In the genomic region with DNA sequence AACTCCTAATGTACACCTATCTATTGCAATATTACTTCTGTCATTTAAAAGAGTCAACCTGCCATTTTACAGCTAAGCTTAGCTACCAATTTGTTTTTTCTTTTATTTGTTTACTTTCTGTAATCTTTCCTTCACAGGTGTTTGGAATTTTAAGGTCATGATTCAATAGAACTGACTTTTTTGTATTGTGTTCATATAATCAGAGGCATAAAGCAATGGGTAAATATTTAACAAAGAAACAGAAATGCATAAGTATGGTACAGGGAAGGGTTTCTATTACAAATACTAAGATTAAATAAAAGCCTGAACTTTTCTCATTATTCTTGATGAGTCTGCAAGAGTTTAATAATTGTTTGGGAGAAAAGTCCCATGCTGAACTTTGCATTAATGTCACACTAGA, we compare ENCODE assay signal across 20 cellular contexts. TPM values are rescaled to one million over a fixed set of nuclear protein-coding genes. Genes with fewer than 3 reads are reported as not detected.
DNase-seq lines count a peak whose midpoint lies in the region; ATAC-seq, FAIRE-seq and TF ChIP-seq lines count a peak whose summit lies in the region.
"Had no signal": no experiment of that assay in that cellular context is flagged by ENCODE, and none has a peak within 500 bp of the region (broad histone marks: within the 10 kb centered on the region; RNA-seq: fewer than 3 reads in every experiment).

No MANE protein-coding gene starts in this region.

- TF ChIP-seq RAD21 in K562 (CRISPR knock-in tag; conservative IDR thresholded peaks at IDR 0.05 in 1 of 2, IDR thresholded peaks at IDR 0.05 in 1 of 2) (no peak), HepG2 (CRISPR knock-in tag; IDR thresholded peaks at IDR 0.05) (no peak)

- POLR2A ChIA-PET in K562 (lab: Yijun Ruan, JAX) (no interaction called here), PC-3 (lab: Charles Lee; ENCODE audit: unreplicated experiment) (no interaction called here), HepG2 (lab: Yijun Ruan, JAX) (no interaction called here)

- intact Hi-C loops in K562 (cut with micrococcal nuclease): no loop called here
- intact Hi-C loops in mucosa of descending colon (cut with DNase I, micrococcal nuclease): no loop called here
- intact Hi-C loops in PC-3 (cut with micrococcal nuclease): no loop called here
- intact Hi-C loops in HepG2 (cut with micrococcal nuclease; ENCODE audit: unreplicated experiment): no loop called here

- H3K27ac ChIP-seq in K562 (ENCODE audit: extremely low read depth, low read depth, low read length) (no peak overlapping the region), PC-3 (ENCODE audit: low read length) (no peak overlapping the region), HepG2 (ENCODE audit: extremely low read length, insufficient read depth, low read length) (no peak overlapping the region)

- H2AFZ ChIP-seq in K562 (ENCODE audit: low read depth, low read length): 0 out of 2 replicates have a peak overlapping the region, but pooled peaks have one; percentile 17
- H2AFZ ChIP-seq in PC-3 (ENCODE audit: low read length): no peak overlapping the region
- no peak overlapping the region for H2AFZ ChIP-seq in HepG2 (ENCODE audit: low read length)

- no peak overlapping the region for H3K4me2 ChIP-seq in K562 (ENCODE audit: insufficient read depth, low read length)
- H3K4me2 ChIP-seq in PC-3 (ENCODE audit: low read length): no peak overlapping the region
- no peak overlapping the region for H3K4me2 ChIP-seq in HepG2 (ENCODE audit: low read depth, low read length)

- DNase-seq in NCI-H774 (lab: John Stamatoyannopoulos, UW) (peak; percentile 2), K562 (ENCODE audit: extremely low read depth in 1 of 4, low spot score in 3 of 4) (no peak), mucosa of descending colon (no peak), PC-3 (no peak), G401 (ENCODE audit: low spot score) (no peak), HepG2 (ENCODE audit: low spot score) (no peak)
- DNase-seq: ACHN; BE2C; C1 segment of cervical spinal cord; Caco-2; CD4-positive, alpha-beta T cell; DND-41; EL; H9 had no signal

- TF ChIP-seq POLR2A in K562 (conservative IDR thresholded peaks at IDR 0.05) (no peak), HepG2 (IDR thresholded peaks at IDR 0.05; ENCODE audit: insufficient read depth in 1 of 2, low read depth in 2 of 2, low read length in 2 of 2) (no peak)

- H3K4me1 ChIP-seq in K562 (replicated peaks in 1 of 2; ENCODE audit: control insufficient read depth in 2 of 2, insufficient read depth in 2 of 2, low read length in 2 of 2): no peaks in the 10 kb centered on the region
- no peaks in the 10 kb centered on the region for H3K4me1 ChIP-seq in mucosa of descending colon (ENCODE audit: low read depth)
- no peaks in the 10 kb centered on the region for H3K4me1 ChIP-seq in PC-3 (ENCODE audit: insufficient read depth, low read length)
- no peaks in the 10 kb centered on the region for H3K4me1 ChIP-seq in HepG2 (ENCODE audit: insufficient read depth, low read length)
- H3K4me1 ChIP-seq: BE2C, Caco-2 had no signal

- ATAC-seq in K562 (no peak), mucosa of descending colon (peak; percentile 69), PC-3 (no peak), HepG2 (no peak)

- H3K9me1 ChIP-seq in K562 (ENCODE audit: control insufficient read depth, insufficient read depth, low read length): no peaks in the 10 kb centered on the region

- H3K9me3 ChIP-seq in K562 (replicated peaks; ENCODE audit: control insufficient read depth, insufficient read depth, low read depth, low read length) (no peaks in the 10 kb centered on the region), mucosa of descending colon (no peaks in the 10 kb centered on the region), PC-3 (ENCODE audit: low read length) (no peaks in the 10 kb centered on the region), HepG2 (ENCODE audit: low read length) (no peaks in the 10 kb centered on the region)
- H3K9me3 ChIP-seq: BE2C, Caco-2 had no signal

- no peaks in the 10 kb centered on the region for H3K27me3 ChIP-seq in K562 (ENCODE audit: control insufficient read depth in 2 of 2, insufficient read depth in 2 of 2, low read length in 2 of 2)
- no peaks in the 10 kb centered on the region for H3K27me3 ChIP-seq in PC-3 (ENCODE audit: low read length)
- H3K27me3 ChIP-seq in HepG2 (ENCODE audit: control insufficient read depth in 1 of 2, insufficient read depth in 2 of 2, low read length in 2 of 2): no peaks in the 10 kb centered on the region
- H3K27me3 ChIP-seq: BE2C had no signal

- no peak for FAIRE-seq in K562 (lab: Jason Lieb, UNC)
- no peak for FAIRE-seq in HepG2 (lab: Jason Lieb, UNC)
- FAIRE-seq: A204.1, D721Med, G401.6, GM12891, GM19239, H1 had no signal

- no peak for TF ChIP-seq CTCF in K562 (IDR thresholded peaks at IDR 0.05 in 2 of 3, conservative IDR thresholded peaks at IDR 0.05 in 1 of 3; ENCODE audit: insufficient read depth in 2 of 3, low read depth in 1 of 3, low read length in 3 of 3)
- TF ChIP-seq CTCF in mucosa of descending colon (IDR thresholded peaks at IDR 0.05): no peak
- no peak for TF ChIP-seq CTCF in PC-3 (conservative IDR thresholded peaks at IDR 0.05; ENCODE audit: low read depth, low read length)
- no peak for TF ChIP-seq CTCF in HepG2 (CRISPR knock-in tag; IDR thresholded peaks at IDR 0.05)

- no peaks in the 10 kb centered on the region for H3K9me2 ChIP-seq in PC-3 (replicated peaks; ENCODE audit: low read length)

- BruUV-seq in K562 (replicated peaks; lab: Mats Ljungman, UMichigan) (no TSS peak), PC-3 (replicated peaks; lab: Mats Ljungman, UMichigan) (no TSS peak), HepG2 (replicated peaks; lab: Mats Ljungman, UMichigan) (no TSS peak)

- no peaks in the 10 kb centered on the region for H3F3A ChIP-seq in PC-3 (ENCODE audit: low read length, unreplicated experiment)

- H3K9ac ChIP-seq in K562 (ENCODE audit: insufficient read depth in 1 of 2, low read depth in 2 of 2, low read length in 2 of 2): no peak overlapping the region
- no peak overlapping the region for H3K9ac ChIP-seq in PC-3 (ENCODE audit: low read length)
- no peak overlapping the region for H3K9ac ChIP-seq in HepG2 (ENCODE audit: insufficient read depth, low read depth, low read length)

- in situ Hi-C loops in K562 (cut with MboI): no loop called here
- in situ Hi-C loops in G401 (cut with HindIII; ENCODE audit: low sequenced_read_pairs): loop anchor here (5.0 kb wide), 1 partner anchor 35 kb away; the partner anchor contains the start of gene HIPK3
- in situ Hi-C loops in HepG2 (cut with HindIII; ENCODE audit: extremely low pct_ligation_motif_present, low pct_unique_long_range_greater_than_20kb): no loop called here

- CTCF ChIA-PET in K562 (lab: Yijun Ruan, JAX; ENCODE audit: low intra/inter-chr PET ratio): no interaction called here
- CTCF ChIA-PET in PC-3 (lab: Charles Lee): no interaction called here
- CTCF ChIA-PET in HepG2 (lab: Yijun Ruan, JAX; ENCODE audit: low intra/inter-chr PET ratio, low total read pairs): no interaction called here

- TF ChIP-seq EP300 in K562 (IDR thresholded peaks at IDR 0.05; ENCODE audit: low read length) (no peak), HepG2 (IDR thresholded peaks at IDR 0.05; ENCODE audit: low read depth in 2 of 2, low read length in 2 of 2) (no peak), HepG2 (CRISPR knock-in tag; IDR thresholded peaks at IDR 0.05; ENCODE audit: borderline replicate concordance) (no peak)

- no peaks in the 10 kb centered on the region for H3K79me2 ChIP-seq in K562 (ENCODE audit: control insufficient read depth, insufficient read depth, low read length)
- no peaks in the 10 kb centered on the region for H3K79me2 ChIP-seq in PC-3 (ENCODE audit: low read length)
- H3K79me2 ChIP-seq in HepG2 (ENCODE audit: insufficient read depth, low read length): no peaks in the 10 kb centered on the region

- no peak overlapping the region for H3K4me3 ChIP-seq in K562
- no peak overlapping the region for H3K4me3 ChIP-seq in mucosa of descending colon
- no peak overlapping the region for H3K4me3 ChIP-seq in PC-3 (ENCODE audit: low read length)
- H3K4me3 ChIP-seq in HepG2 (replicated peaks in 1 of 3; ENCODE audit: insufficient read depth in 1 of 3, low read depth in 2 of 3, low read length in 3 of 3): no peak overlapping the region

- H4K20me1 ChIP-seq in K562 (replicated peaks; ENCODE audit: control insufficient read depth, insufficient read depth, low read length): no peaks in the 10 kb centered on the region
- H4K20me1 ChIP-seq in PC-3 (ENCODE audit: low read length): no peaks in the 10 kb centered on the region
- no peaks in the 10 kb centered on the region for H4K20me1 ChIP-seq in HepG2 (ENCODE audit: insufficient read depth, low read length)

- H3K36me3 ChIP-seq in K562 (ENCODE audit: control insufficient read depth, insufficient read depth, low read length) (no peaks in the 10 kb centered on the region), mucosa of descending colon (ENCODE audit: low read depth) (no peaks in the 10 kb centered on the region), PC-3 (ENCODE audit: low read depth, low read length) (no peaks in the 10 kb centered on the region), HepG2 (replicated peaks in 1 of 2; ENCODE audit: control insufficient read depth in 1 of 2, insufficient read depth in 2 of 2, low read length in 2 of 2) (no peaks in the 10 kb centered on the region)
- H3K36me3 ChIP-seq: BE2C had no signal

RNA-seq across cellular contexts. Expression of gene HIPK3, which starts 35.1 kb away (rescaled TPM):
- total RNA-seq in K562 (2011; cell fraction: chromatin; rRNA removed; ENCODE audit: low replicate concordance): 19.4 and 40.7 TPM in 2 replicates
- 12.6 and 15.3 TPM in 2 replicates for total RNA-seq in K562 (2011; cell fraction: nucleolus; rRNA removed)
- 12.2 and 14.0 TPM in 2 replicates for total RNA-seq in K562 (2011; cell fraction: nucleoplasm; rRNA removed)
- total RNA-seq in K562 (2014; rRNA removed): 7.5 and 10.1 TPM in 2 replicates
- 12.3 and 14.0 TPM in 2 replicates for total RNA-seq in K562 (2014; rRNA removed; fragmentation: Illumina TruSeq; extraction: Trizol)
- total RNA-seq in K562 (2015; rRNA removed; fragmentation: Illumina TruSeq; extraction: Trizol): 13.4 and 14.1 TPM in 2 replicates
- total RNA-seq in K562 (2021): 16.7 and 19.6 TPM in 2 replicates
- polyA plus RNA-seq in K562 (2011; rRNA removed): 8.1 and 9.2 TPM in 2 replicates
- 4.0 and 5.5 TPM in 2 replicates for polyA plus RNA-seq in K562 (2011; cell fraction: cytosol; rRNA removed)
- polyA plus RNA-seq in K562 (2011; cell fraction: nucleus; rRNA removed): 16.5 and 17.0 TPM in 2 replicates
- 5.2 and 5.8 TPM in 2 replicates for polyA plus RNA-seq in K562 (2012)
- polyA plus RNA-seq in K562 (2014; fragmentation: Illumina TruSeq; extraction: Trizol): 6.4 and 7.1 TPM in 2 replicates
- polyA plus RNA-seq in K562 (2014; fragmentation: Nextera tagmentation; extraction: Ambion mirVana): 1 to 10 TPM; 2.3 to 4.4 TPM
- 4.7 and 5.3 TPM in 2 replicates for polyA plus RNA-seq in K562 (2014; rRNA removed)
- 52.2 and 57.1 TPM in 2 replicates for polyA minus RNA-seq in K562 (2011; rRNA and poly(A)+ RNA removed)
- 16.1 and 23.9 TPM in 2 replicates for polyA minus RNA-seq in K562 (2011; cell fraction: cytosol; rRNA and poly(A)+ RNA removed)
- 10.6 and 18.5 TPM in 2 replicates for polyA minus RNA-seq in K562 (2011; cell fraction: nucleus; rRNA and poly(A)+ RNA removed)
- 100 to 1,000 TPM in 1 of 3 donors, 10 to 100 TPM in 2; 67.0 to 254 (median 69.7) TPM for total RNA-seq in mucosa of descending colon
- total RNA-seq in PC-3 (2014; rRNA removed): 19.4 and 28.1 TPM in 2 replicates
- 25.3 and 36.4 TPM in 2 replicates for total RNA-seq in G401 (2014; rRNA removed; shearing (Covaris generic))
- 39.8 and 44.3 TPM in 2 replicates for total RNA-seq in HepG2 (2016; rRNA removed; fragmentation: Illumina TruSeq; extraction: Trizol)
- 246 and 276 TPM in 2 replicates for total RNA-seq in HepG2 (2016; cell fraction: cytosol; rRNA removed; fragmentation: Illumina TruSeq; extraction: Trizol; ENCODE audit: low read depth)
- total RNA-seq in HepG2 (2016; cell fraction: insoluble cytoplasmic fraction; rRNA removed; fragmentation: Illumina TruSeq; extraction: Trizol): 37.6 and 42.6 TPM in 2 replicates
- 125 and 146 TPM in 2 replicates for total RNA-seq in HepG2 (2016; cell fraction: membrane; rRNA removed; fragmentation: Illumina TruSeq; extraction: Trizol)
- total RNA-seq in HepG2 (2016; cell fraction: nucleus; rRNA removed; fragmentation: Illumina TruSeq; extraction: Trizol): 22.4 and 25.3 TPM in 2 replicates
- 18.2 and 20.5 TPM in 2 replicates for polyA plus RNA-seq in HepG2 (2011; rRNA removed)
- 9.4 and 14.2 TPM in 2 replicates for polyA plus RNA-seq in HepG2 (2011; cell fraction: cytosol; rRNA removed)
- 12.6 TPM in 2 replicates for polyA plus RNA-seq in HepG2 (2011; cell fraction: nucleus; rRNA removed)
- polyA plus RNA-seq in HepG2 (2012): 14.7 and 16.7 TPM in 2 replicates
- polyA plus RNA-seq in HepG2 (2016; cell fraction: cytosol; fragmentation: Illumina TruSeq; extraction: Trizol; ENCODE audit: low read depth): 0.45 and 0.57 TPM in 2 replicates
- 20.1 and 22.2 TPM in 2 replicates for polyA plus RNA-seq in HepG2 (2016; cell fraction: insoluble cytoplasmic fraction; fragmentation: Illumina TruSeq; extraction: Trizol; ENCODE audit: low read depth)
- 3.7 and 4.1 TPM in 2 replicates for polyA plus RNA-seq in HepG2 (2016; cell fraction: membrane; fragmentation: Illumina TruSeq; extraction: Trizol; ENCODE audit: low read depth)
- 19.0 and 19.1 TPM in 2 replicates for polyA plus RNA-seq in HepG2 (2016; cell fraction: nucleus; fragmentation: Illumina TruSeq; extraction: Trizol; ENCODE audit: insufficient read depth, low read depth)
- 44.7 and 93.7 TPM in 2 replicates for polyA minus RNA-seq in HepG2 (2011; rRNA and poly(A)+ RNA removed; ENCODE audit: low replicate concordance)
- polyA minus RNA-seq in HepG2 (2011; cell fraction: cytosol; rRNA and poly(A)+ RNA removed): 51.6 and 72.1 TPM in 2 replicates
- 40.9 and 51.1 TPM in 2 replicates for polyA minus RNA-seq in HepG2 (2011; cell fraction: nucleus; rRNA and poly(A)+ RNA removed)
